Comparison of ENCODE assay signal across 8 cellular contexts in the genomic region with DNA sequence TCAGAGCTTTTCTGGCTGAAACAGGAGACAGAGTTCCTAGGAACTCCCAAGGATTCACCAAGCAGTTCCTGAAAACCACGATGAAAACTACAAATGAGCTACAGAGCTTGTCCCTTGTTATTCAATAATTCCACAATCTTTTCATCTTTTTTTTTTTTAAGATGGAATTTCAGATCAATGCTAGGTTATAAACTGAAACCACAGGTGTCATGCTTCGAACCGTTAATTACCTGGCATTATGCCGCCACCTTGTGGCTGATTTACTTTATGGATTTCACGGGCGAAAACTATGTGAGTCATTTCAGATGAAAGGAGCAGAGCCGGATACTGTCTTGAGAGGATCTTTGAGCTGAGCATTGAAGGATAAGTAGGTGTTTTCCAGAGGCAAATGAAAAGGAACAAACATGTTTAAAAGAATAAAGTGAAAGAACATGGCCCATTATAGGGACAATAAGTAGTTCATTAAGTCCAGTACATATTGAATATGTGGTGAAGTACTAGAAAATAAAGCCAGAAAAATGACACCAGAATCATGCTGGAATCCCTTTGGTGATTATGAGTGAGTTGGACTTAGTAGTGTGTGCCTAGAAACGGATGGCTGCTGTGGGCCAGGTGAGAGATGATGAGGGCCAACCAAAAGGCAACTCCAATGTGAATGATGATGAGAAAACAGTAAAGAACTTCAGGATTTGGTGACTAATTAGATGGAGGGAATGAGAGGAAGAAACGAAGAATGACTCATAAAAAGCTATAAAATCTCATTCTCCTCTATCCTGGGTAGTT. TPM values are rescaled to one million over a fixed set of nuclear protein-coding genes. Genes with fewer than 3 reads are reported as not detected.
DNase-seq lines count a peak whose midpoint lies in the region; ATAC-seq and TF ChIP-seq lines count a peak whose summit lies in the region.

No MANE protein-coding gene starts in this region.

- H3K27ac ChIP-seq in caudate nucleus (ENCODE audit: low read depth, low read length): no peak overlapping the region

- no peak overlapping the region for H3K4me3 ChIP-seq in kidney epithelial cell (ENCODE audit: low read depth, low read length)

- peak; percentile 72 for ATAC-seq in HG03159 (IDR thresholded peaks at IDR 0.05; ENCODE audit: unreplicated experiment)

- no peaks in the 10 kb centered on the region for H3K36me3 ChIP-seq in kidney epithelial cell (ENCODE audit: control insufficient read depth, insufficient read depth, low read length)

- H3K27me3 ChIP-seq in kidney epithelial cell (ENCODE audit: control insufficient read depth, insufficient read depth, low read length): no peaks in the 10 kb centered on the region

- TF ChIP-seq CTCF in kidney epithelial cell (IDR thresholded peaks at IDR 0.05; ENCODE audit: insufficient read depth, low read length, poor library complexity, severe bottlenecking): peak; percentile 55

- DNase-seq in SIG-M5 treated with dmso at 0.1 percent for 504 hours (lab: John Stamatoyannopoulos, UW; ENCODE audit: unreplicated experiment): peak; percentile 38
- DNase-seq in SIG-M5 (lab: John Stamatoyannopoulos, UW): no peak
- peak; percentile 58 for DNase-seq in NCI-H226
- peak; percentile 49 to 65 (median 62) for DNase-seq in activated CD4-positive, CD25-positive, alpha-beta regulatory T cell (lab: John Stamatoyannopoulos, UW)
- peak in 50 of 61 donors; percentile 1 to 93 (median 44) for DNase-seq in caudate nucleus (lab: John Stamatoyannopoulos, UW)
- peak; percentile 37 for DNase-seq in kidney epithelial cell (ENCODE audit: low read depth)
- DNase-seq in stimulated activated CD4-positive, alpha-beta T cell treated with anti-CD3 and anti-CD28 coated beads, Interleukin-2, amount 100 ng/mL, for 24 hours: peak; percentile 83 to 87

RNA-seq across cellular contexts. Expression of a gene that starts 3.5 kb away (rescaled TPM):
- total RNA-seq in kidney epithelial cell: 1.8 and 2.7 TPM in 2 replicates

RNA-seq across cellular contexts. Expression of a gene that starts 26.5 kb away (rescaled TPM):
- total RNA-seq in kidney epithelial cell: 10.3 and 16.1 TPM in 2 replicates

RNA-seq across cellular contexts. Expression of a gene that starts 29.9 kb away (rescaled TPM):
- total RNA-seq in kidney epithelial cell: 83.2 and 93.5 TPM in 2 replicates
